31 cellular contexts compared by ENCODE assay signal in the genomic region with DNA sequence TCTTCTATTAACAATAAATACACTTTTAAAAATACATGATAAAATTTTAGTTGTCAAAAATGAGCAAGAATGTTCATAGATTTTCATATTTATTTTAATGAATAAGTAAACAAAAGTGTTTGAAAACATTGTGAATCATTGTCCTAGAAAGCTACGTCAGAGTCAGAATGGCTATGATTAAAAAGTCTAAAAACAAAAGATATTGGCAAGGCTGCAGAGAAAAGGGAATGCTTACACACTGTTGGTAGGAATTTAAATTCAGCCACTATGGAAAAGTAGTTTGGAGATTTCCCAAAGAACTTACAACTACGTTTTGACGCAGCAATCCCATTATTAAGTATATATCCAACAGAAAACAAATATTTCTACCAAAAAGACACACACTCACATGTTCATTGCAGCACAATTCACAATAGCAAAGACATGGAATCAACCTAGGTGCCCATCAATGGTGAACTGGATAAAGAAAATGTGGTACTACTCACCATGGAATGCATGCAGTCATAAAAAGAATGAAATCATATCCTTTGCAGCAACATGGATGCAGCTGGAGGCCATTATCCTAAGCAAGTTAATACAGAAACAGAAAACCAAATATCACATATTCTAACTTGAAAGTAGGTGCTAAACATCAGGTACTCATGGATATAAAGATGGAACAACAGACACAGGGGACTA. TPM values are rescaled to one million over a fixed set of nuclear protein-coding genes. Genes with fewer than 3 reads are reported as not detected.
A peak's percentile ranks its signal among the peaks of the same experiment; 100 is the strongest.
DNase-seq lines count a peak whose midpoint lies in the region; ATAC-seq, FAIRE-seq and TF ChIP-seq lines count a peak whose summit lies in the region.
"Had no signal": no experiment of that assay in that cellular context is flagged by ENCODE, and none has a peak within 500 bp of the region (broad histone marks: within the 10 kb centered on the region; RNA-seq: fewer than 3 reads in every experiment).

No MANE protein-coding gene starts in this region.

- POLR2A ChIA-PET in IMR-90 (lab: Charles Lee; ENCODE audit: unreplicated experiment), result no interaction called here

- H3K56ac ChIP-seq in IMR-90 (ENCODE audit: extremely low read depth, insufficient read depth, low read length), result no peak overlapping the region

- no peak overlapping the region; the same call in 2 of the 3 replicates for H2BK15ac ChIP-seq in IMR-90 (ENCODE audit: low read depth, low read length)

- no peaks in the 10 kb centered on the region for H3K36me3 ChIP-seq in ACC112 (ENCODE audit: insufficient read depth, low read length)
- no peaks in the 10 kb centered on the region for H3K36me3 ChIP-seq in IMR-90 (ENCODE audit: control insufficient read depth, insufficient read depth, low read length)
- no peaks in the 10 kb centered on the region for H3K36me3 ChIP-seq in brain microvascular endothelial cell (replicated peaks)
- H3K36me3 ChIP-seq: sigmoid colon, thoracic aorta, uterus, WERI-Rb-1 had no signal

- H2BK120ac ChIP-seq in IMR-90 (ENCODE audit: low read depth, low read length), result no peak overlapping the region

- H3K36me3 Mint-ChIP-seq in activated T-cell treated with anti-CD3 and anti-CD28 coated beads, Interleukin-2, amount 50 U/mL, for 72 hours (ENCODE audit: insufficient read depth in 2 of 2), result peaks cover 0 to 2% of the 10 kb centered on the region in 2 donors
- H3K36me3 Mint-ChIP-seq in stimulated activated effector memory CD8-positive, alpha-beta T cell treated with anti-CD3 and anti-CD28 coated beads, Interleukin-12 subunit alpha, Interleukin-12 subunit beta, amount 100 ng/mL, for 72 hours, result no peaks in the 10 kb centered on the region
- H3K36me3 Mint-ChIP-seq: brain; CD8-positive, alpha-beta T cell; immature natural killer cell had no signal

- DNase-seq in IMR-90 (peak; percentile 19), brain microvascular endothelial cell (peak; percentile 9), frontal cortex (ENCODE audit: low spot score in 2 of 2) (no peak)
- no peak for DNase-seq in activated T-cell treated with anti-CD3 and anti-CD28 coated beads, Interleukin-2, amount 50 U/mL, for 72 hours
- no peak for DNase-seq in stimulated activated effector memory CD8-positive, alpha-beta T cell treated with anti-CD3 and anti-CD28 coated beads, Interleukin-12 subunit alpha, Interleukin-12 subunit beta, amount 100 ng/mL, for 72 hours (ENCODE audit: low spot score in 2 of 2)
- no peak for DNase-seq in stimulated activated naive CD4-positive, alpha-beta T cell treated with Interleukin-2 at 50 U/mL for 16 hours (lab: John Stamatoyannopoulos, UW)
- DNase-seq: 8988T; activated CD4-positive, alpha-beta T cell treated with anti-CD3 and anti-CD28 coated beads, Interleukin-2, amount 10 ng/mL, durations not matched to agents 24 days and 14 days; activated naive CD4-positive, alpha-beta T cell; activated T-cell treated with anti-CD3 and anti-CD28 coated beads, Interleukin-2, amount 50 U/mL, for 24 hours; CD8-positive, alpha-beta T cell; erythroblast; GF-D8; hypothalamus; immature natural killer cell; left ventricle myocardium superior; midbrain; naive thymus-derived CD4-positive, alpha-beta T cell; NCI-H1048; NCI-H1694; psoas muscle; SHP77; sigmoid colon; uterus; WERI-Rb-1 had no signal

- H3K9me3 Mint-ChIP-seq in activated T-cell treated with anti-CD3 and anti-CD28 coated beads, Interleukin-2, amount 50 U/mL, for 72 hours, result peaks cover 0 to 1% of the 10 kb centered on the region in 2 donors
- no peaks in the 10 kb centered on the region for H3K9me3 Mint-ChIP-seq in stimulated activated effector memory CD8-positive, alpha-beta T cell treated with anti-CD3 and anti-CD28 coated beads, Interleukin-12 subunit alpha, Interleukin-12 subunit beta, amount 100 ng/mL, for 72 hours
- H3K9me3 Mint-ChIP-seq: activated CD4-positive, alpha-beta T cell treated with anti-CD3 and anti-CD28 coated beads, Interleukin-2, amount 10 ng/mL, durations not matched to agents 24 days and 14 days; activated T-cell treated with anti-CD3 and anti-CD28 coated beads, Interleukin-2, amount 50 U/mL, for 24 hours; CD8-positive, alpha-beta T cell; immature natural killer cell; stimulated activated naive CD8-positive, alpha-beta T cell treated with anti-CD3 and anti-CD28 coated beads, Interleukin-15, Interleukin-2, amounts not matched to agents 100 ng/mL and 50 ng/mL, for 24 hours had no signal

- CTCF ChIA-PET in IMR-90 (lab: Yijun Ruan, JAX), result no interaction called here

- H3K4me2 ChIP-seq in IMR-90 (ENCODE audit: low read depth, low read length), result no peak overlapping the region

- peak overlapping the region in 1 of 2 experiments; percentile 79; a peak in 2 of 4 replicates for H4K8ac ChIP-seq in IMR-90 (ENCODE audit: low read depth in 2 of 2, low read length in 2 of 2)

- no CpG with 5 or more reads among the region's 3 CpGs for WGBS in IMR-90 (ENCODE audit: extremely low coverage in 2 of 2, insufficient read length in 1 of 2), 2 experiments

- TF ChIP-seq CTCF in IMR-90 (conservative IDR thresholded peaks at IDR 0.05; ENCODE audit: low read depth, low read length), result no peak
- TF ChIP-seq CTCF in brain microvascular endothelial cell (IDR thresholded peaks at IDR 0.05; ENCODE audit: low read depth, low read length, missing control alignments), result no peak

- in situ Hi-C loops in IMR-90 (cut with MboI; ENCODE audit: low sequenced_read_pairs) (no loop called here), brain microvascular endothelial cell (cut with HindIII; ENCODE audit: low pct_ligation_motif_present, low sequenced_read_pairs) (no loop called here)

- H3K14ac ChIP-seq in IMR-90 (replicated peaks; ENCODE audit: low read depth, low read length), result peak overlapping the region; percentile 79; the same call in 1 of the 2 replicates

- FAIRE-seq in frontal cortex (lab: Jason Lieb, UNC), result peak; percentile 89
- FAIRE-seq: HepG2 had no signal

- peaks cover 16% of the 10 kb centered on the region for H3K4me1 ChIP-seq in ACC112 (ENCODE audit: control insufficient read depth, insufficient read depth, low read length, unreplicated experiment)
- no peaks in the 10 kb centered on the region; the same call in 1 of the 2 replicates for H3K4me1 ChIP-seq in IMR-90 (ENCODE audit: control insufficient read depth, insufficient read depth, low read length)
- H3K4me1 ChIP-seq: psoas muscle, sigmoid colon, uterus had no signal

- no peak overlapping the region for H4K91ac ChIP-seq in IMR-90 (ENCODE audit: insufficient read depth, low read depth, low read length)

- H3K4me3 ChIP-seq in ACC112 (ENCODE audit: low read depth, low read length) (no peak overlapping the region), IMR-90 (ENCODE audit: insufficient read depth, low read depth, low read length) (no peak overlapping the region), brain microvascular endothelial cell (ENCODE audit: low read depth, low read length) (no peak overlapping the region)
- H3K4me3 ChIP-seq: psoas muscle, sigmoid colon, thoracic aorta, uterus had no signal

- H3K79me2 ChIP-seq in ACC112 (ENCODE audit: control insufficient read depth, insufficient read depth, low read length, unreplicated experiment), result no peaks in the 10 kb centered on the region

- H3K4me3 Mint-ChIP-seq in activated T-cell treated with anti-CD3 and anti-CD28 coated beads, Interleukin-2, amount 50 U/mL, for 72 hours, result no peak overlapping the region
- H3K4me3 Mint-ChIP-seq in stimulated activated effector memory CD8-positive, alpha-beta T cell treated with anti-CD3 and anti-CD28 coated beads, Interleukin-12 subunit alpha, Interleukin-12 subunit beta, amount 100 ng/mL, for 72 hours, result no peak overlapping the region
- H3K4me3 Mint-ChIP-seq: activated CD4-positive, alpha-beta T cell treated with anti-CD3 and anti-CD28 coated beads, Interleukin-2, amount 10 ng/mL, durations not matched to agents 24 days and 14 days; activated T-cell treated with anti-CD3 and anti-CD28 coated beads, Interleukin-2, amount 50 U/mL, for 24 hours; brain; CD8-positive, alpha-beta T cell; immature natural killer cell; naive thymus-derived CD4-positive, alpha-beta T cell; stimulated activated naive CD8-positive, alpha-beta T cell treated with anti-CD3 and anti-CD28 coated beads, Interleukin-15, Interleukin-2, amounts not matched to agents 100 ng/mL and 50 ng/mL, for 24 hours had no signal

- H3K4me1 Mint-ChIP-seq in activated T-cell treated with anti-CD3 and anti-CD28 coated beads, Interleukin-2, amount 50 U/mL, for 72 hours (ENCODE audit: low read depth), result no peaks in the 10 kb centered on the region
- H3K4me1 Mint-ChIP-seq in stimulated activated effector memory CD8-positive, alpha-beta T cell treated with anti-CD3 and anti-CD28 coated beads, Interleukin-12 subunit alpha, Interleukin-12 subunit beta, amount 100 ng/mL, for 72 hours, result no peaks in the 10 kb centered on the region
- H3K4me1 Mint-ChIP-seq: activated CD4-positive, alpha-beta T cell treated with anti-CD3 and anti-CD28 coated beads, Interleukin-2, amount 10 ng/mL, durations not matched to agents 24 days and 14 days; brain; immature natural killer cell; naive thymus-derived CD4-positive, alpha-beta T cell had no signal

- H2AFZ ChIP-seq in ACC112 (ENCODE audit: low read length, unreplicated experiment) (peak overlapping the region; percentile 27), IMR-90 (replicated peaks; ENCODE audit: low read length, poor library complexity) (no peak overlapping the region)

- no peak overlapping the region for H3K9ac ChIP-seq in IMR-90 (ENCODE audit: low read depth, low read length)

- H4K20me1 ChIP-seq in IMR-90 (ENCODE audit: insufficient read depth, low read length), result no peaks in the 10 kb centered on the region

- intact Hi-C loops in IMR-90 (cut with micrococcal nuclease), result no loop called here

- dilution Hi-C loops in IMR-90 (cut with HindIII; ENCODE audit: low sequenced_read_pairs, unreplicated experiment), result no loop called here

- TF ChIP-seq POLR2A in IMR-90 (IDR thresholded peaks at IDR 0.05; ENCODE audit: low read depth, low read length), result no peak

- no peak overlapping the region for H4K5ac ChIP-seq in IMR-90 (ENCODE audit: low read depth, low read length)

- H3K27ac Mint-ChIP-seq in activated T-cell treated with anti-CD3 and anti-CD28 coated beads, Interleukin-2, amount 50 U/mL, for 72 hours, result no peak overlapping the region
- H3K27ac Mint-ChIP-seq in stimulated activated effector memory CD8-positive, alpha-beta T cell treated with anti-CD3 and anti-CD28 coated beads, Interleukin-12 subunit alpha, Interleukin-12 subunit beta, amount 100 ng/mL, for 72 hours, result no peak overlapping the region
- H3K27ac Mint-ChIP-seq: activated CD4-positive, alpha-beta T cell treated with anti-CD3 and anti-CD28 coated beads, Interleukin-2, amount 10 ng/mL, durations not matched to agents 24 days and 14 days; activated T-cell treated with anti-CD3 and anti-CD28 coated beads, Interleukin-2, amount 50 U/mL, for 24 hours; brain; CD8-positive, alpha-beta T cell; immature natural killer cell; naive thymus-derived CD4-positive, alpha-beta T cell; stimulated activated naive CD8-positive, alpha-beta T cell treated with anti-CD3 and anti-CD28 coated beads, Interleukin-15, Interleukin-2, amounts not matched to agents 100 ng/mL and 50 ng/mL, for 24 hours had no signal

- no peaks in the 10 kb centered on the region for H3K27me3 ChIP-seq in ACC112 (ENCODE audit: insufficient read depth, low read length)
- H3K27me3 ChIP-seq in IMR-90 (ENCODE audit: control insufficient read depth, insufficient read depth, low read length), result no peaks in the 10 kb centered on the region
- no peaks in the 10 kb centered on the region for H3K27me3 ChIP-seq in brain microvascular endothelial cell (replicated peaks)
- H3K27me3 ChIP-seq: sigmoid colon, uterus had no signal

- no peak overlapping the region for H3K18ac ChIP-seq in IMR-90 (ENCODE audit: low read depth, low read length)

- H2BK20ac ChIP-seq in IMR-90 (ENCODE audit: low read depth, low read length), result no peak overlapping the region

- no peaks in the 10 kb centered on the region for H3K79me1 ChIP-seq in IMR-90 (ENCODE audit: low read depth in 1 of 2, low read length in 2 of 2)

- no peak for TF ChIP-seq RAD21 in IMR-90 (IDR thresholded peaks at IDR 0.05; ENCODE audit: low read length)

- H2AK5ac ChIP-seq in IMR-90 (ENCODE audit: low read depth, low read length), result no peak overlapping the region

- peak; percentile 35; the same call in 1 of the 2 replicates for ATAC-seq in IMR-90 (ENCODE audit: low read depth)
- ATAC-seq in activated T-cell treated with anti-CD3 and anti-CD28 coated beads, Interleukin-2, amount 50 U/mL, for 72 hours (replicated peaks in 1 of 2), result no peak
- no peak for ATAC-seq in stimulated activated effector memory CD8-positive, alpha-beta T cell treated with anti-CD3 and anti-CD28 coated beads, Interleukin-12 subunit alpha, Interleukin-12 subunit beta, amount 100 ng/mL, for 72 hours
- no peak for ATAC-seq in HG02763 (IDR thresholded peaks at IDR 0.05; ENCODE audit: unreplicated experiment)
- ATAC-seq: CD8-positive, alpha-beta T cell; HepG2; left ventricle myocardium superior; naive thymus-derived CD4-positive, alpha-beta T cell; psoas muscle had no signal

- no peak overlapping the region for H3K23ac ChIP-seq in IMR-90 (ENCODE audit: low read depth, low read length)

- no peak overlapping the region for H3K27ac ChIP-seq in ACC112 (ENCODE audit: low read depth, low read length)
- H3K27ac ChIP-seq in IMR-90 (ENCODE audit: insufficient read depth, low read length), result no peak overlapping the region
- H3K27ac ChIP-seq in brain microvascular endothelial cell, result no peak overlapping the region
- H3K27ac ChIP-seq: psoas muscle, sigmoid colon, thoracic aorta, uterus, WERI-Rb-1 had no signal

- no peaks in the 10 kb centered on the region for H3K9me3 ChIP-seq in IMR-90 (ENCODE audit: control insufficient read depth, insufficient read depth, low read length)
- H3K9me3 ChIP-seq: psoas muscle, sigmoid colon, thoracic aorta, uterus had no signal

- H3K9me1 ChIP-seq in IMR-90 (ENCODE audit: insufficient read depth, low read length), result no peaks in the 10 kb centered on the region

- H2BK5ac ChIP-seq in IMR-90 (ENCODE audit: low read depth, low read length, poor library complexity, severe bottlenecking), result peak overlapping the region; percentile 65

- H3K4ac ChIP-seq in IMR-90 (ENCODE audit: low read depth, low read length), result no peak overlapping the region

- H3K27me3 Mint-ChIP-seq in activated T-cell treated with anti-CD3 and anti-CD28 coated beads, Interleukin-2, amount 50 U/mL, for 72 hours (ENCODE audit: low read depth), result peaks cover 19% of the 10 kb centered on the region

- no TSS peak for BruUV-seq in IMR-90 (replicated peaks; lab: Mats Ljungman, UMichigan)

- H2AK9ac ChIP-seq in IMR-90 (replicated peaks; ENCODE audit: low read depth, low read length, poor library complexity), result no peak overlapping the region

RNA-seq across cellular contexts. Expression of a gene that starts 49.2 kb away (rescaled TPM):
- 8.1 and 10.0 TPM in 2 replicates for total RNA-seq in IMR-90 (2012; rRNA removed)
- polyA plus RNA-seq in IMR-90 (2012; rRNA removed), result 3.2 and 3.9 TPM in 2 replicates
- polyA plus RNA-seq in IMR-90 (2012; cell fraction: cytosol; rRNA removed), result 0.97 and 1.9 TPM in 2 replicates
- polyA plus RNA-seq in IMR-90 (2012; cell fraction: nucleus; rRNA removed; ENCODE audit: low replicate concordance), result 2.9 and 3.1 TPM in 2 replicates
- 55.4 TPM for total RNA-seq in frontal cortex
- total RNA-seq in activated T-cell treated with anti-CD3 and anti-CD28 coated beads, Interleukin-2, amount 50 U/mL, for 72 hours, result 10 to 100 TPM; 12.5 to 14.5 TPM

Comparison
In these comparisons a context has a peak if more than half of its experiments do, and no peak if none do; other contexts are left out.
1. DNase-seq: peak in IMR-90 (single experiment) and brain microvascular endothelial cell (single experiment); none in frontal cortex (0 of 2), activated T-cell treated with anti-CD3 and anti-CD28 coated beads, Interleukin-2, amount 50 U/mL, for 72 hours (0 of 2), stimulated activated effector memory CD8-positive, alpha-beta T cell treated with anti-CD3 and anti-CD28 coated beads, Interleukin-12 subunit alpha, Interleukin-12 subunit beta, amount 100 ng/mL, for 72 hours (0 of 2) and stimulated activated naive CD4-positive, alpha-beta T cell treated with Interleukin-2 at 50 U/mL for 16 hours (single experiment).